ENCODE assay signal across 8 cellular contexts in the genomic region with DNA sequence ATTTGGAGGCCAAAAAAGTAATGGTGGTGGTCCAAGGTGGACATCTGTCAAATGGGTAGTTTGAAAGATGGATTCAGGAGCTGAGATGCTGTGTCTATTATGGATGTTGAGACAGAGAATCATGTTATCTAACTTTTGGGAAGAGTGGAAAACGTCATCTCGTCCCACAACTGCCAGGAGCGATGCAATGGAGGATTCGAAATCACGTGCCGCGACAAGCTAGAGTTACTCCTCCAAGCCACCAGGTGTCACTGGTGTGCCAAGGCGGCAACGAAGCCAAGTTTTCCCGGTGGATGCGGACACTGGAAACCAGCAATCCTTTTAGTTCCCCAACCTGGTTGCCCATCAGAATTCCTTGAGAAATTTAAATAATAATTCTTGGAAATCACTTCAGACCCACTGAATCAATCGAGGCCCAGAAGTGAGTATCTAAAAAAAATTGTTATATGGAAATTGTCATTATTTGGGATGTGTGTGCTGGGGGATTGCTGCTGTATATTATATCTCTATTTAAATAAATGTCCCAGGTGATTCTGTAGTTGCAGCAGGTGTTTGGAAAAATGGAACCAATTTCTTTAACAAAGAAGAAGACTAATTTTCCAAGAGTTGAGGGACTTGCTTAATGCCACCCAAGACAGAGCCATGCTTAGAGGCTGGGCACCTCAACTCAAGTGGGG.
A peak's percentile ranks its signal among the peaks of the same experiment; 100 is the strongest.
DNase-seq lines count a peak whose midpoint lies in the region; ATAC-seq, FAIRE-seq and TF ChIP-seq lines count a peak whose summit lies in the region.

No MANE protein-coding gene starts in this region.

- no peak overlapping the region for H3K56ac ChIP-seq in H9 (ENCODE audit: insufficient read length, low read depth, low read length)

- H3K18ac ChIP-seq in H9 (ENCODE audit: insufficient read length, low read depth, low read length) = peak overlapping the region; percentile 70

- H2BK20ac ChIP-seq in H9 (ENCODE audit: low read depth, low read length, poor library complexity, severe bottlenecking) = no peak overlapping the region

- peak; percentile 93 for TF ChIP-seq RAD21 in HepG2 (CRISPR knock-in tag; IDR thresholded peaks at IDR 0.05)

- WGBS in H9 (ENCODE audit: extremely low coverage, insufficient read length, low lambda C conversion rate) = no CpG with 5 or more reads among the region's 12 CpGs
- 7% methylated on average over 12 of the region's 12 CpGs for WGBS in HepG2 (ENCODE audit: low lambda C conversion rate)

- H3K14ac ChIP-seq in H9 (ENCODE audit: insufficient read depth, low read length) = no peak overlapping the region

- H2AFZ ChIP-seq in H9 (ENCODE audit: low read length) (peak overlapping the region; percentile 68), astrocyte (ENCODE audit: low read depth, low read length) (no peak overlapping the region), HepG2 (ENCODE audit: low read length) (no peak overlapping the region)

- no peak for TF ChIP-seq POLR2A in HepG2 (IDR thresholded peaks at IDR 0.05; ENCODE audit: insufficient read depth in 1 of 2, low read depth in 2 of 2, low read length in 2 of 2)

- H3K79me2 ChIP-seq in H9 (ENCODE audit: insufficient read depth, low read length) (no peaks in the 10 kb centered on the region), astrocyte (ENCODE audit: insufficient read depth, low read length) (no peaks in the 10 kb centered on the region), HepG2 (ENCODE audit: insufficient read depth, low read length) (no peaks in the 10 kb centered on the region)

- H3K9me3 Mint-ChIP-seq in H9 (peaks cover 0 to 2% of the 10 kb centered on the region in 2 experiments; a peak in 3 of 5 replicates), astrocyte (ENCODE audit: unreplicated experiment) (peaks cover 4% of the 10 kb centered on the region), T-cell (peaks cover 0 to 3% (median 3%) of the 10 kb centered on the region in 3 donors)

- H3K4me1 Mint-ChIP-seq in H9 (no peaks in the 10 kb centered on the region), astrocyte (ENCODE audit: low read depth, unreplicated experiment) (no peaks in the 10 kb centered on the region), T-cell (no peaks in the 10 kb centered on the region)

- in situ Hi-C loops in HepG2 (cut with HindIII; ENCODE audit: extremely low pct_ligation_motif_present, low pct_unique_long_range_greater_than_20kb) = no loop called here

- POLR2A ChIA-PET in HepG2 (lab: Yijun Ruan, JAX) = no interaction called here
- POLR2A ChIA-PET in T-cell (lab: Charles Lee) = no interaction called here

- H3K27me3 Mint-ChIP-seq in H9 (ENCODE audit: low read depth) = peaks cover 5% of the 10 kb centered on the region
- H3K27me3 Mint-ChIP-seq in astrocyte (ENCODE audit: low read depth, unreplicated experiment) = peaks cover 12% of the 10 kb centered on the region
- H3K27me3 Mint-ChIP-seq in T-cell = peaks cover 3 to 8% of the 10 kb centered on the region in 2 donors

- peak overlapping the region; percentile 75 for H2AK5ac ChIP-seq in H9 (ENCODE audit: insufficient read length, low read length)

- no peak overlapping the region for H3K4ac ChIP-seq in H9 (ENCODE audit: low read depth, low read length)

- H2BK15ac ChIP-seq in H9 (ENCODE audit: low read depth, low read length) = no peak overlapping the region; the same call in 1 of the 2 replicates

- H2BK5ac ChIP-seq in H9 (ENCODE audit: insufficient read length, low read length) = no peak overlapping the region

- no peaks in the 10 kb centered on the region for H3K79me1 ChIP-seq in H9 (ENCODE audit: insufficient read depth, low read depth, low read length, poor library complexity, severe bottlenecking)

- no TSS peak for BruUV-seq in HepG2 (replicated peaks; lab: Mats Ljungman, UMichigan)

- H3T11ph ChIP-seq in H9 (ENCODE audit: low read length) = no peak overlapping the region

- TF ChIP-seq CTCF in H9 (conservative IDR thresholded peaks at IDR 0.05) (peak; percentile 90), astrocyte (IDR thresholded peaks at IDR 0.05; ENCODE audit: insufficient read depth, low read depth, low read length) (peak; percentile 28), HepG2 (CRISPR knock-in tag; IDR thresholded peaks at IDR 0.05) (peak; percentile 97)

- H3K4me3 Mint-ChIP-seq in H9 (no peak overlapping the region; a peak in 1 of 5 replicates), astrocyte (ENCODE audit: unreplicated experiment) (no peak overlapping the region), T-cell (no peak overlapping the region)

- DNase-seq in AG20443 (ENCODE audit: low spot score) = peak; percentile 22
- DNase-seq in H9 = peak; percentile 62
- no peak for DNase-seq in astrocyte (ENCODE audit: low read depth)
- DNase-seq in HepG2 (ENCODE audit: low spot score) = peak; percentile 63
- DNase-seq in kidney glomerular epithelial cell (lab: John Stamatoyannopoulos, UW) = no peak
- no peak for DNase-seq in NCI-H345 treated with DMSO at 0.1 percent for 48 hours (lab: John Stamatoyannopoulos, UW; ENCODE audit: unreplicated experiment)
- no peak for DNase-seq in NCI-H446 treated with DMSO at 0.1 percent for 48 hours (lab: John Stamatoyannopoulos, UW)
- DNase-seq in T-cell = no peak

- H3K4me2 ChIP-seq in H9 (ENCODE audit: insufficient read depth, insufficient read length, low read length) (no peak overlapping the region), astrocyte (ENCODE audit: low read length) (no peak overlapping the region), HepG2 (ENCODE audit: low read depth, low read length) (no peak overlapping the region)

- H4K20me1 ChIP-seq in H9 (ENCODE audit: control insufficient read depth, insufficient read depth, insufficient read length) = no peaks in the 10 kb centered on the region
- H4K20me1 ChIP-seq in astrocyte (ENCODE audit: insufficient read depth, low read length) = no peaks in the 10 kb centered on the region
- no peaks in the 10 kb centered on the region for H4K20me1 ChIP-seq in HepG2 (ENCODE audit: insufficient read depth, low read length)

- H3K9ac ChIP-seq in H9 (ENCODE audit: extremely low read depth, insufficient read length, low read length) (no peak overlapping the region), astrocyte (ENCODE audit: low read length) (no peak overlapping the region), HepG2 (ENCODE audit: insufficient read depth, low read depth, low read length) (no peak overlapping the region)

- H3K27ac Mint-ChIP-seq in H9 (peak overlapping the region in 1 of 3 experiments; percentile 57; a peak in 1 of 7 replicates), astrocyte (ENCODE audit: unreplicated experiment) (no peak overlapping the region), T-cell (no peak overlapping the region)

- no peaks in the 10 kb centered on the region; a peak in 1 of 7 replicates for H3K36me3 Mint-ChIP-seq in H9 (ENCODE audit: insufficient read depth in 1 of 3, low read depth in 3 of 3)
- peaks cover 3% of the 10 kb centered on the region for H3K36me3 Mint-ChIP-seq in astrocyte (ENCODE audit: low read depth, unreplicated experiment)
- H3K36me3 Mint-ChIP-seq in T-cell = no peaks in the 10 kb centered on the region

- H3K4me3 ChIP-seq in astrocyte (ENCODE audit: insufficient read depth, low read depth, low read length) (no peak overlapping the region), HepG2 (replicated peaks in 1 of 3; ENCODE audit: insufficient read depth in 1 of 3, low read depth in 2 of 3, low read length in 3 of 3) (no peak overlapping the region)

- H3K36me3 ChIP-seq in astrocyte (ENCODE audit: insufficient read depth, low read length) (no peaks in the 10 kb centered on the region), HepG2 (replicated peaks in 1 of 2; ENCODE audit: control insufficient read depth in 1 of 2, insufficient read depth in 2 of 2, low read length in 2 of 2) (no peaks in the 10 kb centered on the region)

- peak overlapping the region; percentile 50 for H4K8ac ChIP-seq in H9 (replicated peaks; ENCODE audit: insufficient read length, low read depth, low read length)

- CTCF ChIA-PET in HepG2 (lab: Yijun Ruan, JAX; ENCODE audit: low intra/inter-chr PET ratio, low total read pairs) = interaction anchor here (1.8 to 1.9 kb wide), 2 partner anchors 350 to 883 kb away, joined by 10 to 30 read pairs; a partner anchor contains a TSS
- CTCF ChIA-PET in T-cell (lab: Charles Lee) = interaction anchor here in 1 of 2 donors (0.6 kb wide), 1 partner anchor 146 kb away, joined by 3 read pairs; no protein-coding TSS in a partner anchor

- TF ChIP-seq EP300 in HepG2 (IDR thresholded peaks at IDR 0.05; ENCODE audit: low read depth in 2 of 2, low read length in 2 of 2) (no peak), HepG2 (CRISPR knock-in tag; IDR thresholded peaks at IDR 0.05; ENCODE audit: borderline replicate concordance) (no peak; the same call in 1 of the 2 replicates)

- H3K23me2 ChIP-seq in H9 (ENCODE audit: insufficient read length, low read depth, low read length, poor library complexity, severe bottlenecking) = no peaks in the 10 kb centered on the region

- no peak overlapping the region for H3K27ac ChIP-seq in H9 (ENCODE audit: insufficient read length, low read depth, low read length)
- no peak overlapping the region for H3K27ac ChIP-seq in astrocyte (ENCODE audit: low read depth, low read length)
- no peak overlapping the region for H3K27ac ChIP-seq in HepG2 (ENCODE audit: extremely low read length, insufficient read depth, low read length)

- no peak overlapping the region for H4K91ac ChIP-seq in H9 (ENCODE audit: insufficient read length, low read depth, low read length)

- H2BK12ac ChIP-seq in H9 (ENCODE audit: insufficient read length, low read depth, low read length) = no peak overlapping the region

- H2BK120ac ChIP-seq in H9 (ENCODE audit: low read depth, low read length, poor library complexity, severe bottlenecking) = no peak overlapping the region

- H4K5ac ChIP-seq in H9 (ENCODE audit: insufficient read length, low read depth, low read length) = peak overlapping the region; percentile 74

- no peak for FAIRE-seq in astrocyte (lab: Jason Lieb, UNC)
- peak; percentile 96 for FAIRE-seq in HepG2 (lab: Jason Lieb, UNC)

- H3K9me3 ChIP-seq in H9 (ENCODE audit: control insufficient read depth, low read depth, low read length) = no peaks in the 10 kb centered on the region
- no peaks in the 10 kb centered on the region for H3K9me3 ChIP-seq in astrocyte (ENCODE audit: insufficient read depth, low read depth, low read length)
- no peaks in the 10 kb centered on the region for H3K9me3 ChIP-seq in HepG2 (ENCODE audit: low read length)

- ATAC-seq in HepG2 (peak; percentile 79), T-cell (replicated peaks in 1 of 4) (no peak)

- H3K4me1 ChIP-seq in H9 (ENCODE audit: insufficient read depth, low read length) (no peaks in the 10 kb centered on the region), astrocyte (ENCODE audit: insufficient read depth, low read length) (no peaks in the 10 kb centered on the region), HepG2 (ENCODE audit: insufficient read depth, low read length) (no peaks in the 10 kb centered on the region)

- no peaks in the 10 kb centered on the region for H3K27me3 ChIP-seq in H9 (ENCODE audit: insufficient read depth, low read length)
- no peaks in the 10 kb centered on the region for H3K27me3 ChIP-seq in astrocyte (ENCODE audit: insufficient read depth, low read length)
- 0 out of 5 replicates have a peak, but pooled peaks cover 0 to 1% of the 10 kb centered on the region in 2 experiments for H3K27me3 ChIP-seq in HepG2 (ENCODE audit: control insufficient read depth in 1 of 2, insufficient read depth in 2 of 2, low read length in 2 of 2)

- intact Hi-C loops in HepG2 (cut with micrococcal nuclease; ENCODE audit: unreplicated experiment) = loop anchor here (1.0 kb wide), 1 partner anchor 350 kb away; no protein-coding TSS in a partner anchor

- no peak overlapping the region for H3K23ac ChIP-seq in H9 (ENCODE audit: insufficient read length, low read depth, low read length)

Comparison
In these comparisons a context has a peak if more than half of its experiments do, and no peak if none do; other contexts are left out.
1. DNase-seq: peak in AG20443 (single experiment), H9 (single experiment) and HepG2 (single experiment); none in astrocyte (single experiment), kidney glomerular epithelial cell (single experiment), NCI-H345 treated with DMSO at 0.1 percent for 48 hours (single experiment), NCI-H446 treated with DMSO at 0.1 percent for 48 hours (single experiment) and T-cell (0 of 34).
2. CTCF ChIP-seq: peak in every context shown above with its lines; median percentile 97 in HepG2; 90 in H9; 28 in astrocyte.